Comparison of ENCODE assay signal across 21 cellular contexts in the genomic region with DNA sequence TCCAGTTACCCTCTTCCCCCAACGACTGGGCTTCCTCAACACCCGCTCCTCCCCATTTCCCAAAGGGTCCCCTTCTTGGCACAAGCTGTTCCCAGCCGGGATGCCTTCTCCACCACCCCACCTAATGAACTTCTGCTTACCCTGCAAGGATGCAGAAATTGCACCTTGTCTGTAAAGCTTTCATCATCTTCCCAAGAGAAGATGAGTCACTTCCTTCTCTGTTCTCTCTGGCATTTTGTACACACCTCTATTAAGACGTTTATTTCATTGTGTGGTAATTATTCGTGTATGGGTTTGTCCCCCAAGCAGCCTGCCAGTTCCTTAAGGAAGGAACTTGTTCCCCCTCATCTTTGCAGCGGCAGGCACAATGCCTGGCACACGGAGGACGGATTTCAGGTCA.
A peak's percentile ranks its signal among the peaks of the same experiment; 100 is the strongest.
DNase-seq lines count a peak whose midpoint lies in the region; ATAC-seq and TF ChIP-seq lines count a peak whose summit lies in the region.
"Had no signal": no experiment of that assay in that cellular context is flagged by ENCODE, and none has a peak within 500 bp of the region (broad histone marks: within the 10 kb centered on the region; RNA-seq: fewer than 3 reads in every experiment).

No MANE protein-coding gene starts in this region.

- no peak overlapping the region for H3K4me3 Mint-ChIP-seq in Calu3 (ENCODE audit: low read depth, unreplicated experiment)
- H3K4me3 Mint-ChIP-seq: activated naive CD4-positive, alpha-beta T cell treated with anti-CD3 and anti-CD28 coated beads, Interleukin-2, amount 50 U/mL, for 24 hours; naive thymus-derived CD4-positive, alpha-beta T cell had no signal

- H3K9me3 Mint-ChIP-seq in Calu3 (ENCODE audit: low read depth, unreplicated experiment), result no peaks in the 10 kb centered on the region
- H3K9me3 Mint-ChIP-seq: activated naive CD4-positive, alpha-beta T cell treated with anti-CD3 and anti-CD28 coated beads, Interleukin-2, amount 50 U/mL, for 24 hours had no signal

- H3K27ac ChIP-seq in hepatocyte, result no peak overlapping the region
- H3K27ac ChIP-seq: cardiac muscle cell, esophagus squamous epithelium, ovary had no signal

- no peak overlapping the region for H2AFZ ChIP-seq in hepatocyte

- H3K36me3 ChIP-seq in hepatocyte (replicated peaks; ENCODE audit: insufficient read depth, low read depth), result no peaks in the 10 kb centered on the region
- H3K36me3 ChIP-seq: BE2C, cardiac muscle cell, esophagus squamous epithelium, HAP-1, ovary had no signal

- H3K79me2 ChIP-seq in hepatocyte, result no peaks in the 10 kb centered on the region

- peaks cover 14% of the 10 kb centered on the region for H3K27me3 Mint-ChIP-seq in Calu3 (ENCODE audit: unreplicated experiment)
- H3K27me3 Mint-ChIP-seq: activated naive CD4-positive, alpha-beta T cell treated with anti-CD3 and anti-CD28 coated beads, Interleukin-2, amount 50 U/mL, for 24 hours had no signal

- no peak for ATAC-seq in HG03108 (IDR thresholded peaks at IDR 0.05; ENCODE audit: unreplicated experiment)
- ATAC-seq: naive thymus-derived CD4-positive, alpha-beta T cell had no signal

- no peaks in the 10 kb centered on the region for H3K27me3 ChIP-seq in hepatocyte
- H3K27me3 ChIP-seq: BE2C, cardiac muscle cell, esophagus squamous epithelium, ovary had no signal

- CTCF ChIA-PET in Calu3 (lab: Charles Lee), result no interaction called here

- WGBS in hepatocyte (ENCODE audit: low lambda C conversion rate, missing lambda C conversion rate), result 83% methylated on average over 8 of the region's 8 CpGs

- BruUV-seq in Calu3 (replicated peaks; lab: Mats Ljungman, UMichigan), result no TSS peak

- H3K4me1 Mint-ChIP-seq in Calu3 (ENCODE audit: low read depth, unreplicated experiment), result no peaks in the 10 kb centered on the region
- H3K4me1 Mint-ChIP-seq: activated naive CD4-positive, alpha-beta T cell treated with anti-CD3 and anti-CD28 coated beads, Interleukin-2, amount 50 U/mL, for 24 hours had no signal

- H3K27ac Mint-ChIP-seq in Calu3 (ENCODE audit: unreplicated experiment), result peak overlapping the region; percentile 43
- H3K27ac Mint-ChIP-seq: activated naive CD4-positive, alpha-beta T cell treated with anti-CD3 and anti-CD28 coated beads, Interleukin-2, amount 50 U/mL, for 24 hours; naive thymus-derived CD4-positive, alpha-beta T cell had no signal

- peaks cover 4% of the 10 kb centered on the region for H3K4me1 ChIP-seq in hepatocyte (ENCODE audit: insufficient read depth)
- H3K4me1 ChIP-seq: esophagus squamous epithelium, HAP-1 had no signal

- DNase-seq in Calu3 (no peak), LHCN-M2 (ENCODE audit: low read depth) (peak; percentile 1), SW480 (ENCODE audit: low spot score) (peak; percentile 72), iris pigment epithelial cell (ENCODE audit: low read depth) (peak; percentile 25), hepatocyte (ENCODE audit: low spot score) (no peak), NCI-H2107 (lab: John Stamatoyannopoulos, UW) (no peak), amniotic stem cell (lab: John Stamatoyannopoulos, UW) (no peak)
- DNase-seq: activated CD4-positive, alpha-beta T cell treated with anti-CD3 and anti-CD28 coated beads, Interleukin-2, amount 50 U/mL, for 1 hour; BE2C; esophagus squamous epithelium; GDM1; naive thymus-derived CD4-positive, alpha-beta T cell; NCI-H1105; ovary; RPMI8226; SW 1271 had no signal

- H4K20me1 ChIP-seq in hepatocyte (ENCODE audit: insufficient read depth, poor library complexity, severe bottlenecking), result no peaks in the 10 kb centered on the region

- H3K4me2 ChIP-seq in hepatocyte, result no peak overlapping the region

- intact Hi-C loops in Calu3 (cut with micrococcal nuclease; ENCODE audit: unreplicated experiment), result no loop called here

- no peaks in the 10 kb centered on the region for H3K36me3 Mint-ChIP-seq in Calu3 (ENCODE audit: insufficient read depth, unreplicated experiment)
- H3K36me3 Mint-ChIP-seq: activated naive CD4-positive, alpha-beta T cell treated with anti-CD3 and anti-CD28 coated beads, Interleukin-2, amount 50 U/mL, for 24 hours; naive thymus-derived CD4-positive, alpha-beta T cell had no signal

- TF ChIP-seq CTCF in Calu3 (IDR thresholded peaks at IDR 0.05; ENCODE audit: unreplicated experiment), result no peak
- no peak for TF ChIP-seq CTCF in hepatocyte (IDR thresholded peaks at IDR 0.05; ENCODE audit: poor library complexity)

- no peaks in the 10 kb centered on the region for H3K9me2 ChIP-seq in hepatocyte (replicated peaks; ENCODE audit: insufficient read depth)

- H3K4me3 ChIP-seq in hepatocyte, result no peak overlapping the region
- H3K4me3 ChIP-seq: cardiac muscle cell, esophagus squamous epithelium, HAP-1, lung, ovary had no signal

- H3K9me3 ChIP-seq in hepatocyte (ENCODE audit: low read depth), result no peaks in the 10 kb centered on the region
- H3K9me3 ChIP-seq: BE2C, esophagus squamous epithelium, HAP-1, ovary had no signal

Comparison
In these comparisons a context has a peak if more than half of its experiments do, and no peak if none do; other contexts are left out.
1. DNase-seq: peak in LHCN-M2 (single experiment), SW480 (single experiment) and iris pigment epithelial cell (single experiment); none in Calu3 (single experiment), hepatocyte (single experiment), NCI-H2107 (single experiment) and amniotic stem cell (single experiment).